8 cellular contexts compared by ENCODE assay signal in genomic region chr18:23377669-23378469, GRCh38.
DNase-seq lines count a peak whose midpoint lies in the region; ATAC-seq and TF ChIP-seq lines count a peak whose summit lies in the region.

No MANE protein-coding gene starts in this region.

- H3K36me3 Mint-ChIP-seq in activated T-cell treated with anti-CD3 and anti-CD28 coated beads, Interleukin-2, amount 50 U/mL, for 24 hours (ENCODE audit: low read depth) = peaks cover 17% of the 10 kb centered on the region

- H3K9me3 Mint-ChIP-seq in activated T-cell treated with anti-CD3 and anti-CD28 coated beads, Interleukin-2, amount 50 U/mL, for 24 hours = no peaks in the 10 kb centered on the region

- H3K4me1 Mint-ChIP-seq in activated T-cell treated with anti-CD3 and anti-CD28 coated beads, Interleukin-2, amount 50 U/mL, for 24 hours (ENCODE audit: low read depth) = peaks cover 18% of the 10 kb centered on the region

- H3K4me3 ChIP-seq in NB4 (ENCODE audit: low read depth, low read length) = no peak overlapping the region

- no peak overlapping the region for H3K4me3 Mint-ChIP-seq in activated T-cell treated with anti-CD3 and anti-CD28 coated beads, Interleukin-2, amount 50 U/mL, for 24 hours

- H3K27ac Mint-ChIP-seq in activated T-cell treated with anti-CD3 and anti-CD28 coated beads, Interleukin-2, amount 50 U/mL, for 24 hours = peak overlapping the region; percentile 71

- ATAC-seq in HG02973 (IDR thresholded peaks at IDR 0.05; ENCODE audit: unreplicated experiment) = no peak

- TF ChIP-seq CTCF in NB4 (IDR thresholded peaks at IDR 0.05; ENCODE audit: low read depth, low read length) = no peak

- TF ChIP-seq POLR2A in NB4 (IDR thresholded peaks at IDR 0.05; ENCODE audit: extremely low read depth, insufficient read length) = no peak

- DNase-seq in activated T-cell treated with anti-CD3 and anti-CD28 coated beads, Interleukin-2, amount 50 U/mL, for 24 hours = no peak
- no peak for DNase-seq in activated T-cell treated with anti-CD3 and anti-CD28 coated beads, Interleukin-2, amount 50 U/mL, for 48 hours
- DNase-seq in NB4 (ENCODE audit: low read depth) (peak; percentile 20), fibroblast of peridontal ligament (ENCODE audit: extremely low read depth) (peak; percentile 93), stromal cell of bone marrow (ENCODE audit: low read depth) (peak; percentile 77), GDM1 (lab: John Stamatoyannopoulos, UW) (no peak)
- no peak for DNase-seq in activated CD4-positive, CD25-positive, alpha-beta regulatory T cell treated with anti-CD3 and anti-CD28 coated beads, Interleukin-2, amount 50 U/mL, for 72 hours

- H3K27me3 Mint-ChIP-seq in activated T-cell treated with anti-CD3 and anti-CD28 coated beads, Interleukin-2, amount 50 U/mL, for 24 hours = no peaks in the 10 kb centered on the region

Comparison
In these comparisons a context has a peak if more than half of its experiments do, and no peak if none do; other contexts are left out.
1. DNase-seq: peak in NB4 (single experiment), fibroblast of peridontal ligament (single experiment) and stromal cell of bone marrow (single experiment); none in activated T-cell treated with anti-CD3 and anti-CD28 coated beads, Interleukin-2, amount 50 U/mL, for 24 hours (single experiment), activated T-cell treated with anti-CD3 and anti-CD28 coated beads, Interleukin-2, amount 50 U/mL, for 48 hours (0 of 2), GDM1 (single experiment) and activated CD4-positive, CD25-positive, alpha-beta regulatory T cell treated with anti-CD3 and anti-CD28 coated beads, Interleukin-2, amount 50 U/mL, for 72 hours (single experiment).